Comparison of ENCODE assay signal across 8 cellular contexts in genomic region chr17:47692895-47693666, GRCh38. TPM values are rescaled to one million over a fixed set of nuclear protein-coding genes. Genes with fewer than 3 reads are reported as not detected.
A peak's percentile ranks its signal among the peaks of the same experiment; 100 is the strongest.
DNase-seq lines count a peak whose midpoint lies in the region; ATAC-seq, FAIRE-seq and TF ChIP-seq lines count a peak whose summit lies in the region.

No MANE protein-coding gene starts in this region.

- H3K36me3 ChIP-seq in kidney (ENCODE audit: control insufficient read depth in 1 of 2, insufficient read depth in 2 of 2, low read length in 2 of 2) (peaks cover 0 to 4% of the 10 kb centered on the region in 2 donors), thymus (ENCODE audit: control insufficient read depth, insufficient read depth) (peaks cover 4% of the 10 kb centered on the region)

- ATAC-seq in activated T-helper 17 cell treated with anti-CD3 and anti-CD28 coated beads, Interleukin-2, amount 50 U/mL, for 72 hours (replicated peaks) = no peak
- ATAC-seq in HG03045 (IDR thresholded peaks at IDR 0.05; ENCODE audit: unreplicated experiment) = no peak

- H3K4me3 ChIP-seq in kidney (ENCODE audit: low read length in 2 of 2) (peak overlapping the region; percentile 15 to 48), thymus (ENCODE audit: low read length) (peak overlapping the region; percentile 72)

- WGBS in thymus = 31% methylated on average over 10 of the region's 10 CpGs

- TF ChIP-seq CTCF in GM20000 (IDR thresholded peaks at IDR 0.05; ENCODE audit: extremely low read depth, missing control alignments) (no peak), kidney (IDR thresholded peaks at IDR 0.05; ENCODE audit: borderline replicate concordance, extremely low read depth, insufficient read depth) (no peak)

- peaks cover 31% of the 10 kb centered on the region for H3K4me1 Mint-ChIP-seq in activated T-helper 17 cell treated with anti-CD3 and anti-CD28 coated beads, Interleukin-2, amount 50 U/mL, for 72 hours

- H3K4me3 Mint-ChIP-seq in activated T-helper 17 cell treated with anti-CD3 and anti-CD28 coated beads, Interleukin-2, amount 50 U/mL, for 72 hours = peak overlapping the region; percentile 92

- DNase-seq in AG08396 (ENCODE audit: low spot score) (peak; percentile 15), GM20000 (ENCODE audit: low spot score) (peak; percentile 33), kidney (peak; percentile 35), NCI-H1930 (lab: John Stamatoyannopoulos, UW) (no peak), OCI-M2 (lab: John Stamatoyannopoulos, UW; ENCODE audit: unreplicated experiment) (no peak)

- no peaks in the 10 kb centered on the region for H3K27me3 Mint-ChIP-seq in activated T-helper 17 cell treated with anti-CD3 and anti-CD28 coated beads, Interleukin-2, amount 50 U/mL, for 72 hours

- H3K27me3 ChIP-seq in thymus (ENCODE audit: control insufficient read depth, insufficient read depth) = peaks cover 21% of the 10 kb centered on the region

- H3K4me1 ChIP-seq in kidney (ENCODE audit: control insufficient read depth in 1 of 2, insufficient read depth in 1 of 2, low read depth in 1 of 2, low read length in 2 of 2) = peaks cover 16 to 24% of the 10 kb centered on the region in 2 donors
- H3K4me1 ChIP-seq in thymus (ENCODE audit: control insufficient read depth, insufficient read depth, low read length) = peaks cover 15% of the 10 kb centered on the region

- intact Hi-C loops in kidney (cut with DNase I) = no loop called here

- H3K9me3 Mint-ChIP-seq in activated T-helper 17 cell treated with anti-CD3 and anti-CD28 coated beads, Interleukin-2, amount 50 U/mL, for 72 hours = no peaks in the 10 kb centered on the region

- peaks cover 35% of the 10 kb centered on the region for H3K36me3 Mint-ChIP-seq in activated T-helper 17 cell treated with anti-CD3 and anti-CD28 coated beads, Interleukin-2, amount 50 U/mL, for 72 hours (ENCODE audit: low read depth)

- peak overlapping the region in 1 of 2 donors; percentile 3 for H3K9ac ChIP-seq in kidney (ENCODE audit: low read length in 2 of 2)

- H3K27ac Mint-ChIP-seq in activated T-helper 17 cell treated with anti-CD3 and anti-CD28 coated beads, Interleukin-2, amount 50 U/mL, for 72 hours = peak overlapping the region; percentile 91

- H3K27ac ChIP-seq in kidney (ENCODE audit: low read depth in 2 of 2, low read length in 2 of 2) = peak overlapping the region; percentile 5 to 17
- peak overlapping the region; percentile 31 for H3K27ac ChIP-seq in thymus (ENCODE audit: low read depth)

- no peaks in the 10 kb centered on the region for H3K9me3 ChIP-seq in kidney (ENCODE audit: control insufficient read depth in 1 of 2, low read length in 2 of 2)
- no peaks in the 10 kb centered on the region for H3K9me3 ChIP-seq in thymus (ENCODE audit: control insufficient read depth)

- FAIRE-seq in kidney (lab: Jason Lieb, UNC) = no peak

RNA-seq across cellular contexts. Expression of gene TBKBP1, which starts 0.9 kb away (rescaled TPM):
- 10 to 100 TPM in 1 of 2 donors, 1 to 10 TPM in 1; 6.3 to 10.2 TPM for total RNA-seq in activated T-helper 17 cell treated with anti-CD3 and anti-CD28 coated beads, Interleukin-2, amount 50 U/mL, for 72 hours
- 10.1 TPM for total RNA-seq in kidney
- polyA plus RNA-seq in kidney (ENCODE audit: insufficient read depth, low read depth, low replicate concordance) (11.2 TPM), thymus (9.5 TPM)

RNA-seq across cellular contexts. Expression of gene TBX21, which starts 40.0 kb away (rescaled TPM):
- 10 to 100 TPM; 19.9 to 30.5 TPM for total RNA-seq in activated T-helper 17 cell treated with anti-CD3 and anti-CD28 coated beads, Interleukin-2, amount 50 U/mL, for 72 hours
- 1.9 TPM for total RNA-seq in kidney
- polyA plus RNA-seq in kidney (ENCODE audit: insufficient read depth, low read depth, low replicate concordance) (0.24 TPM), thymus (1.6 TPM)

RNA-seq across cellular contexts. Expression of gene KPNB1, which starts 43.4 kb away (rescaled TPM):
- 100 to 1,000 TPM; 451 to 724 TPM for total RNA-seq in activated T-helper 17 cell treated with anti-CD3 and anti-CD28 coated beads, Interleukin-2, amount 50 U/mL, for 72 hours
- 220 TPM for total RNA-seq in kidney
- polyA plus RNA-seq in kidney (ENCODE audit: insufficient read depth, low read depth, low replicate concordance) (49.1 TPM), thymus (91.3 TPM)

Comparison
In these comparisons a context has a peak if more than half of its experiments do, and no peak if none do; other contexts are left out.
1. DNase-seq: peak in AG08396 (single experiment), GM20000 (single experiment) and kidney (single experiment); none in NCI-H1930 (0 of 2) and OCI-M2 (single experiment).